ENCODE assay signal across 22 cellular contexts in genomic region chr9:88538311-88539085, GRCh38. TPM values are rescaled to one million over a fixed set of nuclear protein-coding genes. Genes with fewer than 3 reads are reported as not detected.
A peak's percentile ranks its signal among the peaks of the same experiment; 100 is the strongest.
DNase-seq lines count a peak whose midpoint lies in the region; ATAC-seq, FAIRE-seq and TF ChIP-seq lines count a peak whose summit lies in the region.
"Had no signal": no experiment of that assay in that cellular context is flagged by ENCODE, and none has a peak within 500 bp of the region (broad histone marks: within the 10 kb centered on the region; RNA-seq: fewer than 3 reads in every experiment).

No MANE protein-coding gene starts in this region.

- H2BK5ac ChIP-seq in IMR-90 (ENCODE audit: low read depth, low read length, poor library complexity, severe bottlenecking) (no peak overlapping the region), mesenchymal stem cell (ENCODE audit: low read depth, low read length, poor library complexity, severe bottlenecking) (no peak overlapping the region)

- H3K36me3 ChIP-seq in IMR-90 (ENCODE audit: control insufficient read depth, insufficient read depth, low read length) (no peaks in the 10 kb centered on the region), bronchial epithelial cell (ENCODE audit: control insufficient read depth, insufficient read depth, low read length) (no peaks in the 10 kb centered on the region), mesenchymal stem cell (ENCODE audit: control insufficient read depth in 1 of 2, insufficient read depth in 2 of 2, low read depth in 1 of 2, low read length in 2 of 2) (peaks cover 0 to 12% of the 10 kb centered on the region in 2 experiments)
- H3K36me3 ChIP-seq: left lung had no signal

- DNase-seq in IMR-90 (no peak), bronchial epithelial cell (ENCODE audit: low read depth) (no peak), mesenchymal stem cell (no peak), NCI-H526 treated with DMSO at 0.1 percent for 48 hours (lab: John Stamatoyannopoulos, UW) (no peak), NCI-H1105 (lab: John Stamatoyannopoulos, UW) (no peak), SIG-M5 (lab: John Stamatoyannopoulos, UW) (no peak)
- DNase-seq: activated CD4-positive, alpha-beta T cell treated with anti-CD3 and anti-CD28 coated beads, Interleukin-2, amount 50 U/mL, for 4 hours; activated CD8-positive, alpha-beta memory T cell treated with anti-CD3 and anti-CD28 coated beads, Interleukin-2, amount 50 U/mL, for 4 hours; cortex of kidney; DMS79; natural killer cell; NCI-H2081 treated with DMSO at 0.1 percent for 48 hours; NCI-H446 treated with DMSO at 0.1 percent for 48 hours had no signal

- 93% methylated on average over 3 of the region's 10 CpGs; no CpG with 5 or more reads in 1 of the 2 experiments for WGBS in IMR-90 (ENCODE audit: extremely low coverage in 2 of 2, insufficient read length in 1 of 2), 2 experiments
- WGBS in mesenchymal stem cell = 96% methylated on average over 10 of the region's 10 CpGs

- TF ChIP-seq CTCF in IMR-90 (conservative IDR thresholded peaks at IDR 0.05; ENCODE audit: low read depth, low read length) = no peak
- no peak for TF ChIP-seq CTCF in bronchial epithelial cell (IDR thresholded peaks at IDR 0.05; ENCODE audit: insufficient read depth, low read length, severe bottlenecking)

- peak overlapping the region; percentile 76 for H2AK9ac ChIP-seq in IMR-90 (replicated peaks; ENCODE audit: low read depth, low read length, poor library complexity)

- POLR2A ChIA-PET in IMR-90 (lab: Charles Lee; ENCODE audit: unreplicated experiment) = no interaction called here

- H3K23ac ChIP-seq in IMR-90 (ENCODE audit: low read depth, low read length) (peak overlapping the region; percentile 39; the same call in 1 of the 2 replicates), mesenchymal stem cell (ENCODE audit: low read length in 2 of 2) (no peak overlapping the region)

- intact Hi-C loops in IMR-90 (cut with micrococcal nuclease) = no loop called here

- no peak for ATAC-seq in IMR-90 (ENCODE audit: low read depth)
- no peak for ATAC-seq in GM18861 (IDR thresholded peaks at IDR 0.05; ENCODE audit: unreplicated experiment)
- ATAC-seq: left lung, Panc1, WTC11 had no signal

- H3K9me1 ChIP-seq in IMR-90 (ENCODE audit: insufficient read depth, low read length) = peaks cover 17% of the 10 kb centered on the region; the same call in 1 of the 2 replicates

- H3K56ac ChIP-seq in IMR-90 (ENCODE audit: extremely low read depth, insufficient read depth, low read length) = no peak overlapping the region

- H2BK120ac ChIP-seq in IMR-90 (ENCODE audit: low read depth, low read length) (no peak overlapping the region), mesenchymal stem cell (ENCODE audit: low read depth, low read length) (no peak overlapping the region)

- in situ Hi-C loops in IMR-90 (cut with MboI; ENCODE audit: low sequenced_read_pairs) = no loop called here

- H3K4me3 ChIP-seq in IMR-90 (ENCODE audit: insufficient read depth, low read depth, low read length) (no peak overlapping the region), bronchial epithelial cell (ENCODE audit: low read depth, low read length) (no peak overlapping the region), mesenchymal stem cell (ENCODE audit: insufficient read depth in 1 of 2, low read depth in 1 of 2, low read length in 2 of 2) (no peak overlapping the region)
- H3K4me3 ChIP-seq: left lung had no signal

- no peak overlapping the region for H2BK12ac ChIP-seq in mesenchymal stem cell (ENCODE audit: low read length in 2 of 2)

- H3K9ac ChIP-seq in IMR-90 (ENCODE audit: low read depth, low read length) = no peak overlapping the region
- H3K9ac ChIP-seq in mesenchymal stem cell (ENCODE audit: low read length) = no peak overlapping the region
- H3K9ac ChIP-seq: parathyroid adenoma had no signal

- H2BK20ac ChIP-seq in IMR-90 (ENCODE audit: low read depth, low read length) = no peak overlapping the region

- TF ChIP-seq RAD21 in IMR-90 (IDR thresholded peaks at IDR 0.05; ENCODE audit: low read length) = no peak

- H3K79me1 ChIP-seq in IMR-90 (ENCODE audit: low read depth in 1 of 2, low read length in 2 of 2) (peaks cover 22 to 67% of the 10 kb centered on the region in 2 experiments; a peak in 3 of 4 replicates), mesenchymal stem cell (replicated peaks; ENCODE audit: low read length, poor library complexity, severe bottlenecking) (peaks cover 18% of the 10 kb centered on the region)

- H3K4me2 ChIP-seq in IMR-90 (ENCODE audit: low read depth, low read length) (no peak overlapping the region), mesenchymal stem cell (ENCODE audit: low read length, poor library complexity, severe bottlenecking) (no peak overlapping the region)

- H2BK15ac ChIP-seq in IMR-90 (ENCODE audit: low read depth, low read length) = no peak overlapping the region
- H2BK15ac ChIP-seq in mesenchymal stem cell (ENCODE audit: low read depth, poor library complexity, severe bottlenecking) = no peak overlapping the region

- dilution Hi-C loops in IMR-90 (cut with HindIII; ENCODE audit: low sequenced_read_pairs, unreplicated experiment) = no loop called here

- no peak for TF ChIP-seq POLR2A in IMR-90 (IDR thresholded peaks at IDR 0.05; ENCODE audit: low read depth, low read length)

- BruUV-seq in IMR-90 (replicated peaks; lab: Mats Ljungman, UMichigan) = no TSS peak

- FAIRE-seq in bronchial epithelial cell (lab: Jason Lieb, UNC) = peak; percentile 40
- FAIRE-seq: GM12891, urothelium cell line had no signal

- H3K18ac ChIP-seq in IMR-90 (ENCODE audit: low read depth, low read length) = no peak overlapping the region
- no peak overlapping the region for H3K18ac ChIP-seq in mesenchymal stem cell (ENCODE audit: low read depth in 1 of 2, low read length in 2 of 2)

- peaks cover 15% of the 10 kb centered on the region; the same call in 1 of the 2 replicates for H3K4me1 ChIP-seq in IMR-90 (ENCODE audit: control insufficient read depth, insufficient read depth, low read length)
- peaks cover 33% of the 10 kb centered on the region for H3K4me1 ChIP-seq in mesenchymal stem cell (ENCODE audit: control insufficient read depth, insufficient read depth, low read depth, low read length)
- H3K4me1 ChIP-seq: parathyroid adenoma had no signal

- H3K14ac ChIP-seq in IMR-90 (replicated peaks; ENCODE audit: low read depth, low read length) (no peak overlapping the region), mesenchymal stem cell (ENCODE audit: low read length in 2 of 2) (no peak overlapping the region)

- no peak overlapping the region for H3K27ac ChIP-seq in IMR-90 (ENCODE audit: insufficient read depth, low read length)
- peak overlapping the region; percentile 35 for H3K27ac ChIP-seq in mesenchymal stem cell (ENCODE audit: low read length, poor library complexity, severe bottlenecking)
- H3K27ac ChIP-seq: left lung, parathyroid adenoma had no signal

- no peak overlapping the region; the same call in 1 of the 2 replicates for H3K4ac ChIP-seq in IMR-90 (ENCODE audit: low read depth, low read length)
- no peak overlapping the region for H3K4ac ChIP-seq in mesenchymal stem cell (ENCODE audit: low read depth in 1 of 2, low read length in 2 of 2)

- H3K9me3 ChIP-seq in IMR-90 (ENCODE audit: control insufficient read depth, insufficient read depth, low read length) = no peaks in the 10 kb centered on the region
- no peaks in the 10 kb centered on the region for H3K9me3 ChIP-seq in mesenchymal stem cell (ENCODE audit: control insufficient read depth, low read length)
- H3K9me3 ChIP-seq: left lung had no signal

- H2AFZ ChIP-seq in IMR-90 (replicated peaks; ENCODE audit: low read length, poor library complexity) (no peak overlapping the region), mesenchymal stem cell (ENCODE audit: low read depth, low read length) (no peak overlapping the region)
- H2AFZ ChIP-seq: parathyroid adenoma had no signal

- no peak overlapping the region for H2AK5ac ChIP-seq in IMR-90 (ENCODE audit: low read depth, low read length)
- H2AK5ac ChIP-seq in mesenchymal stem cell (ENCODE audit: low read length, severe bottlenecking) = peak overlapping the region; percentile 30

- H4K8ac ChIP-seq in IMR-90 (ENCODE audit: low read depth in 2 of 2, low read length in 2 of 2) = no peak overlapping the region
- H4K8ac ChIP-seq in mesenchymal stem cell (ENCODE audit: low read length) = no peak overlapping the region

- CTCF ChIA-PET in IMR-90 (lab: Yijun Ruan, JAX) = interaction anchor here (1.5 kb wide), 1 partner anchor 46 kb away, joined by 3 read pairs; no protein-coding TSS in a partner anchor

- H4K20me1 ChIP-seq in IMR-90 (ENCODE audit: insufficient read depth, low read length) = peaks cover 14% of the 10 kb centered on the region

- no peak overlapping the region for H4K5ac ChIP-seq in IMR-90 (ENCODE audit: low read depth, low read length)

- H4K91ac ChIP-seq in IMR-90 (ENCODE audit: insufficient read depth, low read depth, low read length) (no peak overlapping the region), mesenchymal stem cell (ENCODE audit: low read length) (no peak overlapping the region)

- H3K27me3 ChIP-seq in IMR-90 (ENCODE audit: control insufficient read depth, insufficient read depth, low read length) (no peaks in the 10 kb centered on the region), bronchial epithelial cell (ENCODE audit: control insufficient read depth, insufficient read depth, low read length) (no peaks in the 10 kb centered on the region), mesenchymal stem cell (ENCODE audit: control insufficient read depth in 1 of 2, insufficient read depth in 1 of 2, low read length in 2 of 2) (peaks cover 0 to 6% of the 10 kb centered on the region in 2 experiments)

TF ChIP-seq in IMR-90, 13 proteins besides CTCF, POLR2A, EP300 and RAD21:
- TF ChIP-seq FOS (IDR thresholded peaks at IDR 0.05; ENCODE audit: low read depth, low read length) (no peak), MAFK (IDR thresholded peaks at IDR 0.05; ENCODE audit: low read depth, low read length) (peak; percentile 37), ELK1 (IDR thresholded peaks at IDR 0.05; ENCODE audit: borderline replicate concordance, low read depth, low read length) (no peak)

RNA-seq across cellular contexts. Expression of gene NXNL2, which starts 3.5 kb away (rescaled TPM):
- 3.2 and 4.7 TPM in 2 replicates for total RNA-seq in IMR-90 (2012; rRNA removed)
- polyA plus RNA-seq in IMR-90 (2012; rRNA removed) = 6.4 and 9.1 TPM in 2 replicates
- polyA plus RNA-seq in IMR-90 (2012; cell fraction: cytosol; rRNA removed) = 12.3 and 16.6 TPM in 2 replicates
- polyA plus RNA-seq in IMR-90 (2012; cell fraction: nucleus; rRNA removed; ENCODE audit: low replicate concordance) = 5.2 and 20.4 TPM in 2 replicates
- total RNA-seq in bronchial epithelial cell = 0.26 TPM in 1 of 2 replicates, not detected in the other
- 0.46 TPM for polyA plus RNA-seq in mesenchymal stem cell (2013, experiment 1 of 2)
- polyA plus RNA-seq in mesenchymal stem cell (2013, experiment 2 of 2) = 0.53 TPM
- total RNA-seq: activated T-helper 17 cell treated with anti-CD3 and anti-CD28 coated beads, Interleukin-2, amount 50 U/mL, for 72 hours; natural killer cell; subcutaneous adipose tissue had no signal
